ENCODE assay signal across 27 cellular contexts in the genomic region with DNA sequence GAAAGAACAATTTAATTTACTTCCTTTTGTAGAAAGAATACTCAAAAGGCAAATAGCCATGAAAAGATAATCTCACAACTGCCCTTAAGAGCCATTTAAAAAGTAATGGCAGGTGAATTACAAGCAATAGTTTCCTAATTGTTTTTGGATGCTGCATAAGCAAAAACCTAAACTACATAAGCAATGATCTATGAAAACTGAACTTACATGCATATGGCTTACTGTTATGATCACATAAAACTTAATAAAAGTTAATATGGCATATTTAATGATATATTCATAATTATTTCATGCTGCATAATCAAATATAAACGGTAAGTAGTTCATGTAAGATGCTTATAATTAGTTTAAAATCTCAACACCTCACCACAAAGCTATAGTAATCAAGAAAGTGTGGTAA.
"Had no signal": no experiment of that assay in that cellular context is flagged by ENCODE, and none has a peak within 500 bp of the region (broad histone marks: within the 10 kb centered on the region; RNA-seq: fewer than 3 reads in every experiment).

No MANE protein-coding gene starts in this region.

- H3K4me1 ChIP-seq: colonic mucosa, esophagus muscularis mucosa, esophagus squamous epithelium, foreskin keratinocyte, gastrocnemius medialis, gastroesophageal sphincter had no signal

- H3K4me3 ChIP-seq: colonic mucosa, coronary artery, dorsolateral prefrontal cortex, esophagus muscularis mucosa, esophagus squamous epithelium, gastrocnemius medialis, gastroesophageal sphincter, heart left ventricle, heart right ventricle had no signal

- H3K36me3 ChIP-seq: colonic mucosa, gastrocnemius medialis had no signal

- DNase-seq: colonic mucosa; cortex of kidney; dermis blood vessel endothelial cell; dorsolateral prefrontal cortex; effector CD4-positive, alpha-beta T cell; effector CD8-positive, alpha-beta T cell; effector memory CD4-positive, alpha-beta T cell; effector memory CD8-positive, alpha-beta T cell; endodermal cell; erythroblast; esophagus squamous epithelium; foreskin fibroblast; foreskin keratinocyte; foreskin melanocyte; gastrocnemius medialis; glutamatergic neuron; head of caudate nucleus; heart left ventricle; heart right ventricle had no signal

- FAIRE-seq: colon, endometrium, endothelial cell of umbilical vein, frontal cortex had no signal

- H3K27ac ChIP-seq: colonic mucosa, coronary artery, dorsolateral prefrontal cortex, epithelial cell of prostate, esophagus muscularis mucosa, esophagus squamous epithelium, foreskin keratinocyte, gastrocnemius medialis, gastroesophageal sphincter, heart left ventricle, heart right ventricle had no signal

- H3K9me3 ChIP-seq: colonic mucosa, esophagus muscularis mucosa, esophagus squamous epithelium, gastrocnemius medialis, gastroesophageal sphincter, heart left ventricle, heart right ventricle had no signal
